In the genomic region with DNA sequence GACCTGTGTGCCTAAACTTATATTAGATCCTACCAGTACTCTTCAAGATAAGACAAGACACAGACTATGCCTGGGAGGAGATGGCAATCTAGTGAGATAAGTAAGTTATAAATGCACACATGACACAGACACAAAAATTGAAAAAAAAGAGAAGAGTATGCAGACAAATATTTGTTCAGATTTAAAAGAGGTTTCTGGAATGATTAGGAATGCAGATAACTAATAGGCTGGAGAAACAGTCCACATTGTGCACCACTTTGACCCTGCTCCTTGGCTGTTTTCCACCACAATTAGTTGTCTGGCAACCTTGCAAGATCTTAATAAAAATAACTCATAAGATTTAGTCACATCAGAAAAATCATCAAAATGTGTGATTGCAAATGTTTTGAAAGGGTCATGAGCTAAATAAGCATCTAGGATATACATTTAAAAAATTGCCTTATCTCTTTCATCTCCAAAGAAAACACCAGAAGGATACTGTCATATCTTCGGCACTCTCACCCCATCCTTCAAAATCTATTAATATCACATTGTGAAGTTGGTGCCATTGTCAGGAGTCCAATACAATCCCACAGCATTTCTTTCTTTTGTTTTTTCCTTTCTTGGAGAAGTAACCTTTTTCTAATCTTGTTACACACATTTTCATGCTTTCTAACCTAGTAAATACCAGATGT, we compare ENCODE assay signal across 15 cellular contexts.
DNase-seq lines count a peak whose midpoint lies in the region; ATAC-seq and TF ChIP-seq lines count a peak whose summit lies in the region.
"Had no signal": no experiment of that assay in that cellular context is flagged by ENCODE, and none has a peak within 500 bp of the region (broad histone marks: within the 10 kb centered on the region; RNA-seq: fewer than 3 reads in every experiment).

No MANE protein-coding gene starts in this region.

- H3K4me1 ChIP-seq in Caco-2 (peaks cover 26% of the 10 kb centered on the region), H9 (ENCODE audit: insufficient read depth, low read length) (no peaks in the 10 kb centered on the region)

- POLR2A ChIA-PET in Caco-2 (lab: Charles Lee) = no interaction called here

- H2AK5ac ChIP-seq in H9 (ENCODE audit: insufficient read length, low read length) = no peak overlapping the region

- H3K9me3 Mint-ChIP-seq in Caco-2 (ENCODE audit: unreplicated experiment) (no peaks in the 10 kb centered on the region), H9 (no peaks in the 10 kb centered on the region)
- H3K9me3 Mint-ChIP-seq: activated naive CD8-positive, alpha-beta T cell treated with anti-CD3 and anti-CD28 coated beads for 36 hours; CD4-positive, CD25-positive, alpha-beta regulatory T cell; GM23338; natural killer cell treated with Interleukin-12 subunit alpha and Interleukin-12 subunit beta and Interleukin-15 and Interleukin-18, amount 100 ng/mL, for 72 hours had no signal

- no peak overlapping the region for H3K56ac ChIP-seq in H9 (ENCODE audit: insufficient read length, low read depth, low read length)

- no peak overlapping the region for H3K27ac ChIP-seq in H9 (ENCODE audit: insufficient read length, low read depth, low read length)

- WGBS in H9 (ENCODE audit: extremely low coverage, insufficient read length, low lambda C conversion rate) = no CpG with 5 or more reads among the region's 1 CpG

- DNase-seq in Caco-2 (peak in 1 of 2 experiments; percentile 26), OCI-M1 (lab: John Stamatoyannopoulos, UW) (peak; percentile 5), dedifferentiated amniotic fluid mesenchymal stem cell (ENCODE audit: extremely low spot score) (peak; percentile 93), non-pigmented ciliary epithelial cell (ENCODE audit: low read depth) (peak; percentile 97), T-helper 9 cell (no peak), NCI-H1694 treated with DMSO at 0.1 percent for 48 hours (lab: John Stamatoyannopoulos, UW) (no peak), H9 (no peak)
- DNase-seq: activated CD8-positive, alpha-beta memory T cell treated with anti-CD3 and anti-CD28 coated beads for 24 hours; activated naive CD8-positive, alpha-beta T cell treated with anti-CD3 and anti-CD28 coated beads for 36 hours; CD4-positive, CD25-positive, alpha-beta regulatory T cell; Karpas-422; uterus had no signal

- H3K36me3 Mint-ChIP-seq in Caco-2 (ENCODE audit: insufficient read depth, unreplicated experiment) (no peaks in the 10 kb centered on the region), H9 (ENCODE audit: insufficient read depth in 1 of 3, low read depth in 3 of 3) (no peaks in the 10 kb centered on the region)
- H3K36me3 Mint-ChIP-seq: activated naive CD8-positive, alpha-beta T cell treated with anti-CD3 and anti-CD28 coated beads for 36 hours; CD4-positive, CD25-positive, alpha-beta regulatory T cell; natural killer cell treated with Interleukin-12 subunit alpha and Interleukin-12 subunit beta and Interleukin-15 and Interleukin-18, amount 100 ng/mL, for 72 hours had no signal

- H3K9me3 ChIP-seq in Caco-2 (no peaks in the 10 kb centered on the region), H9 (ENCODE audit: control insufficient read depth, low read depth, low read length) (no peaks in the 10 kb centered on the region)
- H3K9me3 ChIP-seq: uterus had no signal

- H3K27me3 ChIP-seq in Caco-2 (replicated peaks; ENCODE audit: control insufficient read depth, insufficient read depth, low read length) (no peaks in the 10 kb centered on the region), H9 (ENCODE audit: insufficient read depth, low read length) (no peaks in the 10 kb centered on the region)
- H3K27me3 ChIP-seq: uterus had no signal

- H3K14ac ChIP-seq in H9 (ENCODE audit: insufficient read depth, low read length) = no peak overlapping the region

- H2BK20ac ChIP-seq in H9 (ENCODE audit: low read depth, low read length, poor library complexity, severe bottlenecking) = no peak overlapping the region

- H3T11ph ChIP-seq in H9 (ENCODE audit: low read length) = no peak overlapping the region

- H3K4me1 Mint-ChIP-seq in Caco-2 (ENCODE audit: low read depth, unreplicated experiment) (peaks cover 8% of the 10 kb centered on the region), H9 (peaks cover 6 to 7% of the 10 kb centered on the region in 2 experiments; a peak in 3 of 4 replicates)
- H3K4me1 Mint-ChIP-seq: activated naive CD8-positive, alpha-beta T cell treated with anti-CD3 and anti-CD28 coated beads for 36 hours; CD4-positive, CD25-positive, alpha-beta regulatory T cell had no signal

- H3K27me3 Mint-ChIP-seq in Caco-2 (ENCODE audit: insufficient read depth, unreplicated experiment) (no peaks in the 10 kb centered on the region), H9 (ENCODE audit: low read depth) (no peaks in the 10 kb centered on the region)

- no peaks in the 10 kb centered on the region for H3K23me2 ChIP-seq in H9 (ENCODE audit: insufficient read length, low read depth, low read length, poor library complexity, severe bottlenecking)

- no peak overlapping the region for H3K18ac ChIP-seq in H9 (ENCODE audit: insufficient read length, low read depth, low read length)

- no peaks in the 10 kb centered on the region for H3K79me2 ChIP-seq in H9 (ENCODE audit: insufficient read depth, low read length)

- H3K27ac Mint-ChIP-seq in Caco-2 (ENCODE audit: unreplicated experiment) (peak overlapping the region; percentile 3), H9 (no peak overlapping the region)
- H3K27ac Mint-ChIP-seq: activated naive CD8-positive, alpha-beta T cell treated with anti-CD3 and anti-CD28 coated beads for 36 hours; CD4-positive, CD25-positive, alpha-beta regulatory T cell; GM23338; natural killer cell treated with Interleukin-12 subunit alpha and Interleukin-12 subunit beta and Interleukin-15 and Interleukin-18, amount 100 ng/mL, for 72 hours had no signal

- no peak overlapping the region for H2AFZ ChIP-seq in H9 (ENCODE audit: low read length)
- H2AFZ ChIP-seq: GM23338 had no signal

- no peak overlapping the region for H2BK5ac ChIP-seq in H9 (ENCODE audit: insufficient read length, low read length)

- H3K4me3 ChIP-seq in Caco-2 (ENCODE audit: low read depth, low read length) = no peak overlapping the region
- H3K4me3 ChIP-seq: GM23338, uterus had no signal

- H2BK15ac ChIP-seq in H9 (ENCODE audit: low read depth, low read length) = no peak overlapping the region

- no peak overlapping the region for H4K8ac ChIP-seq in H9 (replicated peaks; ENCODE audit: insufficient read length, low read depth, low read length)

- no peak overlapping the region for H3K9ac ChIP-seq in H9 (ENCODE audit: extremely low read depth, insufficient read length, low read length)

- TF ChIP-seq CTCF in Caco-2 (IDR thresholded peaks at IDR 0.05; ENCODE audit: insufficient read depth in 1 of 2, low read depth in 1 of 2, low read length in 1 of 2, severe bottlenecking in 1 of 2, unreplicated experiment in 1 of 2) (no peak), H9 (conservative IDR thresholded peaks at IDR 0.05) (no peak)

- BruUV-seq in Caco-2 (replicated peaks; lab: Mats Ljungman, UMichigan) = no TSS peak

- no peak overlapping the region for H3K4me2 ChIP-seq in H9 (ENCODE audit: insufficient read depth, insufficient read length, low read length)
- H3K4me2 ChIP-seq: GM23338 had no signal

- no peak overlapping the region for H4K91ac ChIP-seq in H9 (ENCODE audit: insufficient read length, low read depth, low read length)

- H3K36me3 ChIP-seq in Caco-2 (ENCODE audit: control insufficient read depth, insufficient read depth, low read length) = no peaks in the 10 kb centered on the region
- H3K36me3 ChIP-seq: uterus had no signal

- H3K4me3 Mint-ChIP-seq in Caco-2 (ENCODE audit: unreplicated experiment) (peak overlapping the region; percentile 38), H9 (no peak overlapping the region)
- H3K4me3 Mint-ChIP-seq: activated naive CD8-positive, alpha-beta T cell treated with anti-CD3 and anti-CD28 coated beads for 36 hours; CD4-positive, CD25-positive, alpha-beta regulatory T cell; GM23338; natural killer cell treated with Interleukin-12 subunit alpha and Interleukin-12 subunit beta and Interleukin-15 and Interleukin-18, amount 100 ng/mL, for 72 hours had no signal

- no peak overlapping the region for H2BK120ac ChIP-seq in H9 (ENCODE audit: low read depth, low read length, poor library complexity, severe bottlenecking)

- no peak for ATAC-seq in GM19397 (IDR thresholded peaks at IDR 0.05; ENCODE audit: unreplicated experiment)
- ATAC-seq: GM23338; natural killer cell treated with Interleukin-12 subunit alpha and Interleukin-12 subunit beta and Interleukin-15 and Interleukin-18, amount 100 ng/mL, for 72 hours had no signal

- H3K4ac ChIP-seq in H9 (ENCODE audit: low read depth, low read length) = no peak overlapping the region

- intact Hi-C loops in Caco-2 (cut with micrococcal nuclease; ENCODE audit: unreplicated experiment) = loop anchor here (2.0 to 10.0 kb wide), 9 partner anchors 30 to 1448 kb away; partner anchors contain the start of gene TBL1XR1

- H3K79me1 ChIP-seq in H9 (ENCODE audit: insufficient read depth, low read depth, low read length, poor library complexity, severe bottlenecking) = no peaks in the 10 kb centered on the region

- H4K20me1 ChIP-seq in H9 (ENCODE audit: control insufficient read depth, insufficient read depth, insufficient read length) = no peaks in the 10 kb centered on the region

- no peak overlapping the region for H2BK12ac ChIP-seq in H9 (ENCODE audit: insufficient read length, low read depth, low read length)

- CTCF ChIA-PET in Caco-2 (lab: Charles Lee) = no interaction called here

- H4K5ac ChIP-seq in H9 (ENCODE audit: insufficient read length, low read depth, low read length) = no peak overlapping the region

- no peak overlapping the region for H3K23ac ChIP-seq in H9 (ENCODE audit: insufficient read length, low read depth, low read length)

Comparison
In these comparisons a context has a peak if more than half of its experiments do, and no peak if none do; other contexts are left out.
1. DNase-seq: peak in OCI-M1 (single experiment), dedifferentiated amniotic fluid mesenchymal stem cell (single experiment) and non-pigmented ciliary epithelial cell (single experiment); none in T-helper 9 cell (single experiment), NCI-H1694 treated with DMSO at 0.1 percent for 48 hours (single experiment) and H9 (single experiment).